Comparison of ENCODE assay signal across 9 cellular contexts in the genomic region with DNA sequence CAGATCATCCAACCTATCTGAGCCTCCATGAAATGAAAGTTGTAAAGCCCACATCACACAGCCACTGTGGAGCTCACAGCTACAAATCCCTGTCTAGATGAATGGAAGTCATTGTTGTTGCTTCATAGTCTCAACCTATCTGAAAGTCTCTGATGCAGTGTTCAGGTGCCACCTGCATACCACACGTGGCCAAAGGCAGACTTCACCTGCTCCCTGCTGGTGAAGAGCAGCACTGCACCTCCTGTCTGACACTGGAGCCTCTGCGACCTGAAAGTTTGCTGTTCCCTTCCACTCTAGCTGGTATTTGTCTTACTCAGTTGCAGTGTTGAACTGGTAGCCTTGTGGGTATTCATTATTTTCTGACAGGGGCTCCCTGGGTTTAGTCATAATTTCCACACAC. TPM values are rescaled to one million over a fixed set of nuclear protein-coding genes. Genes with fewer than 3 reads are reported as not detected.
A peak's percentile ranks its signal among the peaks of the same experiment; 100 is the strongest.
DNase-seq lines count a peak whose midpoint lies in the region; ATAC-seq, FAIRE-seq and TF ChIP-seq lines count a peak whose summit lies in the region.
"Had no signal": no experiment of that assay in that cellular context is flagged by ENCODE, and none has a peak within 500 bp of the region (broad histone marks: within the 10 kb centered on the region; RNA-seq: fewer than 3 reads in every experiment).

No MANE protein-coding gene starts in this region.

- DNase-seq in NCI-H1417 (lab: John Stamatoyannopoulos, UW) (peak; percentile 23 to 55 (median 53)), NCI-H1417 treated with DMSO at 0.1 percent for 48 hours (lab: John Stamatoyannopoulos, UW) (no peak), Panc1 (ENCODE audit: low read depth, low spot score) (peak; percentile 18), bronchial epithelial cell (ENCODE audit: low read depth) (peak; percentile 64), hepatic stellate cell (ENCODE audit: low spot score) (no peak)

- no peak overlapping the region for H2AFZ ChIP-seq in parathyroid adenoma

- no peaks in the 10 kb centered on the region for H3K79me2 ChIP-seq in parathyroid adenoma

- FAIRE-seq in bronchial epithelial cell (lab: Jason Lieb, UNC) = peak; percentile 99

- ATAC-seq in HG02642 (IDR thresholded peaks at IDR 0.05; ENCODE audit: poor library complexity, unreplicated experiment) (peak; percentile 74), Panc1 (peak; percentile 85), HG03442 (IDR thresholded peaks at IDR 0.05; ENCODE audit: unreplicated experiment) (no peak)

- H3K36me3 ChIP-seq in Panc1 (ENCODE audit: control insufficient read depth, insufficient read depth, low read length) = no peaks in the 10 kb centered on the region
- H3K36me3 ChIP-seq in bronchial epithelial cell (ENCODE audit: control insufficient read depth, insufficient read depth, low read length) = no peaks in the 10 kb centered on the region
- H3K36me3 ChIP-seq in parathyroid adenoma (ENCODE audit: control insufficient read depth, insufficient read depth, low read length) = no peaks in the 10 kb centered on the region
- H3K36me3 ChIP-seq: BLaER1 had no signal

- no peak overlapping the region for H3K4me3 ChIP-seq in Panc1 (ENCODE audit: low read depth in 2 of 2, low read length in 2 of 2)
- no peak overlapping the region for H3K4me3 ChIP-seq in bronchial epithelial cell (ENCODE audit: low read depth, low read length)
- no peak overlapping the region for H3K4me3 ChIP-seq in parathyroid adenoma (ENCODE audit: low read depth, low read length)
- H3K4me3 ChIP-seq: BLaER1 had no signal

- in situ Hi-C loops in Panc1 (cut with HindIII; ENCODE audit: low pct_unique_long_range_greater_than_20kb, low sequenced_read_pairs) = no loop called here

- peak; percentile 76 for TF ChIP-seq CTCF in Panc1 (IDR thresholded peaks at IDR 0.05)
- peak; percentile 93 for TF ChIP-seq CTCF in bronchial epithelial cell (IDR thresholded peaks at IDR 0.05; ENCODE audit: insufficient read depth, low read length, severe bottlenecking)
- TF ChIP-seq CTCF in parathyroid adenoma (IDR thresholded peaks at IDR 0.05) = peak; percentile 13

- no peak overlapping the region for H3K4me2 ChIP-seq in parathyroid adenoma (ENCODE audit: low read length)
- H3K4me2 ChIP-seq: BLaER1 had no signal

- BruUV-seq in Panc1 (replicated peaks; lab: Mats Ljungman, UMichigan) = no TSS peak

- no peak overlapping the region for H3K27ac ChIP-seq in Panc1 (ENCODE audit: low read length)
- H3K27ac ChIP-seq in parathyroid adenoma = no peak overlapping the region
- H3K27ac ChIP-seq: BLaER1 had no signal

- H3K4me1 ChIP-seq in Panc1 (ENCODE audit: control insufficient read depth, insufficient read depth, low read length) (no peaks in the 10 kb centered on the region), parathyroid adenoma (no peaks in the 10 kb centered on the region)

- intact Hi-C loops in Panc1 (cut with micrococcal nuclease; ENCODE audit: unreplicated experiment) = no loop called here

- H3K9me3 ChIP-seq in Panc1 (ENCODE audit: control insufficient read depth, insufficient read depth, low read depth, low read length) (no peaks in the 10 kb centered on the region), parathyroid adenoma (ENCODE audit: control insufficient read depth, low read length) (no peaks in the 10 kb centered on the region)
- H3K9me3 ChIP-seq: BLaER1 had no signal

- CTCF ChIA-PET in Panc1 (lab: Charles Lee) = interaction anchor here (0.6 kb wide), 1 partner anchor 45 kb away, joined by 5 read pairs; no protein-coding TSS in a partner anchor

- no peak overlapping the region for H3K9ac ChIP-seq in parathyroid adenoma
- H3K9ac ChIP-seq: BLaER1 had no signal

- peaks cover 7% of the 10 kb centered on the region for H3K27me3 ChIP-seq in Panc1 (ENCODE audit: control insufficient read depth, insufficient read depth, low read length)
- no peaks in the 10 kb centered on the region for H3K27me3 ChIP-seq in bronchial epithelial cell (ENCODE audit: control insufficient read depth, insufficient read depth, low read length)
- H3K27me3 ChIP-seq in parathyroid adenoma (ENCODE audit: control insufficient read depth, insufficient read depth, low read length) = no peaks in the 10 kb centered on the region
- H3K27me3 ChIP-seq: BLaER1 had no signal

- POLR2A ChIA-PET in Panc1 (lab: Charles Lee) = no interaction called here

RNA-seq across cellular contexts. Expression of a gene that starts 18.4 kb away (rescaled TPM):
- total RNA-seq in Panc1 (2021; ENCODE audit: unreplicated experiment) = not detected
- not detected for polyA plus RNA-seq in Panc1 (2012; ENCODE audit: insufficient read length)
- not detected in 2 replicates for total RNA-seq in bronchial epithelial cell

RNA-seq across cellular contexts. Expression of a gene that starts 34.9 kb away (rescaled TPM):
- total RNA-seq in Panc1 (2021; ENCODE audit: unreplicated experiment) (not detected), bronchial epithelial cell (0.53 and 4.6 TPM in 2 replicates)
- not detected for polyA plus RNA-seq in Panc1 (2012; ENCODE audit: insufficient read length)

Comparison
In these comparisons a context has a peak if more than half of its experiments do, and no peak if none do; other contexts are left out.
1. DNase-seq: peak in NCI-H1417 (3 of 3), Panc1 (single experiment) and bronchial epithelial cell (single experiment); none in NCI-H1417 treated with DMSO at 0.1 percent for 48 hours (single experiment) and hepatic stellate cell (single experiment).
2. CTCF ChIP-seq: peak in every context shown above with its lines; median percentile 93 in bronchial epithelial cell; 76 in Panc1; 13 in parathyroid adenoma.